Comparison of ENCODE assay signal across 12 cellular contexts in the genomic region with DNA sequence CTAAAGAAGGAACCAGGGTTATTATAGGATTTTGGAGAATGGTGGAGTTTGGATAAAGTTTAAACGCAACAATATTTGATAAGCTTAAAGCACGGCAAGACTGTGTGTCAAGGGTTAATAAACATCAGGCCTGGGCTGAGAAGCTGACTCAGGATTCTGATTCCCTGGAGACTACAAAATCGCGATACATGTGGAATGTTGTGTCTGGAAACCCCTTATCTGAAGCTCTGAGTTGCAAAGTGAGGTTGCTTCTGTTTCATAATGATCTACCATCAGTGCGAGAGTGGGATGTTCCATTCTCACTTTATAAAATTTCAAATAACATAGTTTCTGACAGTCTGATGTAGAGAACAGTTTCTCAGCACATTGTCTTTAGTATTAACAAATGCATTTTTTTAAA. TPM values are rescaled to one million over a fixed set of nuclear protein-coding genes. Genes with fewer than 3 reads are reported as not detected.
DNase-seq lines count a peak whose midpoint lies in the region; ATAC-seq, FAIRE-seq and TF ChIP-seq lines count a peak whose summit lies in the region.
"Had no signal": no experiment of that assay in that cellular context is flagged by ENCODE, and none has a peak within 500 bp of the region (broad histone marks: within the 10 kb centered on the region; RNA-seq: fewer than 3 reads in every experiment).

No MANE protein-coding gene starts in this region.

- H4K20me1 ChIP-seq in GM23248 (ENCODE audit: insufficient read depth) = peaks cover 9% of the 10 kb centered on the region; the same call in 1 of the 2 replicates

- 53% methylated on average over 5 of the region's 5 CpGs for WGBS in A549 (ENCODE audit: missing lambda C conversion rate)
- 10 to 15% methylated on average over 5 of the region's 5 CpGs for WGBS in GM23248 (ENCODE audit: low coverage in 1 of 2, low lambda C conversion rate in 2 of 2, missing lambda C conversion rate in 2 of 2), 2 experiments
- 12% methylated on average over 4 of the region's 5 CpGs for WGBS in mesenchymal stem cell

- CTCF ChIA-PET in A549 (lab: Yijun Ruan, JAX) = interaction anchor here (1.7 kb wide), 1 partner anchor 87 kb away, joined by 8 read pairs; no protein-coding TSS in a partner anchor

- intact Hi-C loops in left lung (cut with DNase I) = no loop called here

- POLR2A ChIA-PET in A549 (lab: Yijun Ruan, JAX) = interaction anchor here (1.1 kb wide), 2 partner anchors 8 to 11 kb away, joined by 3 read pairs; no protein-coding TSS in a partner anchor

- no peak overlapping the region for H4K91ac ChIP-seq in mesenchymal stem cell (ENCODE audit: low read length)

- H3K9me2 ChIP-seq in GM23248 (ENCODE audit: insufficient read depth) = no peaks in the 10 kb centered on the region

- H3F3A ChIP-seq in GM23248 (ENCODE audit: insufficient read depth) = 0 out of 2 replicates have a peak, but pooled peaks cover 5% of the 10 kb centered on the region

- peaks cover 100% of the 10 kb centered on the region for H3K79me2 ChIP-seq in GM23248 (ENCODE audit: insufficient read depth)

- FAIRE-seq in A549 (lab: Jason Lieb, UNC) = no peak
- FAIRE-seq: endothelial cell of umbilical vein, kidney had no signal

- H2AFZ ChIP-seq in GM23248 = peak overlapping the region; percentile 17; the same call in 1 of the 2 replicates
- H2AFZ ChIP-seq in mesenchymal stem cell (ENCODE audit: low read depth, low read length) = no peak overlapping the region

- H2BK12ac ChIP-seq in mesenchymal stem cell (ENCODE audit: low read length in 2 of 2) = no peak overlapping the region

- TF ChIP-seq CTCF in A549 (IDR thresholded peaks at IDR 0.05) = no peak
- no peak for TF ChIP-seq CTCF in astrocyte of the spinal cord (IDR thresholded peaks at IDR 0.05; ENCODE audit: low read depth, low read length)
- no peak for TF ChIP-seq CTCF in left lung (IDR thresholded peaks at IDR 0.05)

- no peaks in the 10 kb centered on the region for H3K27me3 ChIP-seq in GM23248 (replicated peaks; ENCODE audit: insufficient read depth)
- H3K27me3 ChIP-seq in mesenchymal stem cell (ENCODE audit: control insufficient read depth in 1 of 2, insufficient read depth in 1 of 2, low read length in 2 of 2) = no peaks in the 10 kb centered on the region
- no peaks in the 10 kb centered on the region for H3K27me3 ChIP-seq in left lung

- no peak overlapping the region for H2BK120ac ChIP-seq in mesenchymal stem cell (ENCODE audit: low read depth, low read length)

- H3K9ac ChIP-seq in GM23248 (peak overlapping the region; percentile 5; the same call in 1 of the 2 replicates), mesenchymal stem cell (ENCODE audit: low read length) (peak overlapping the region; percentile 62)

- H3K27ac ChIP-seq in A549 (no peak overlapping the region), GM23248 (peak overlapping the region; percentile 10; the same call in 1 of the 2 replicates), mesenchymal stem cell (ENCODE audit: low read length, poor library complexity, severe bottlenecking) (peak overlapping the region; percentile 32), left lung (no peak overlapping the region)
- H3K27ac ChIP-seq: C4-2B had no signal

- no peak overlapping the region for H3K23ac ChIP-seq in mesenchymal stem cell (ENCODE audit: low read length in 2 of 2)

- in situ Hi-C loops in GM23248 (cut with MboI) (no loop called here), astrocyte of the spinal cord (cut with HindIII; ENCODE audit: low sequenced_read_pairs) (no loop called here)

- H3K4me1 ChIP-seq in A549 (peaks cover 8% of the 10 kb centered on the region; the same call in 2 of the 3 replicates), GM23248 (ENCODE audit: insufficient read depth) (peaks cover 25% of the 10 kb centered on the region), mesenchymal stem cell (ENCODE audit: control insufficient read depth, insufficient read depth, low read depth, low read length) (no peaks in the 10 kb centered on the region), left lung (peaks cover 2 to 15% of the 10 kb centered on the region in 2 donors)

- H3K4ac ChIP-seq in mesenchymal stem cell (ENCODE audit: low read depth in 1 of 2, low read length in 2 of 2) = no peak overlapping the region

- TF ChIP-seq RAD21 in A549 (conservative IDR thresholded peaks at IDR 0.05 in 1 of 2, IDR thresholded peaks at IDR 0.05 in 1 of 2) = no peak

- H3K79me1 ChIP-seq in mesenchymal stem cell (replicated peaks; ENCODE audit: low read length, poor library complexity, severe bottlenecking) = peaks cover 10% of the 10 kb centered on the region

- no peak overlapping the region for H2BK15ac ChIP-seq in mesenchymal stem cell (ENCODE audit: low read depth, poor library complexity, severe bottlenecking)

- H3K18ac ChIP-seq in mesenchymal stem cell (ENCODE audit: low read depth in 1 of 2, low read length in 2 of 2) = no peak overlapping the region

- no peaks in the 10 kb centered on the region for H3K9me3 ChIP-seq in A549
- H3K9me3 ChIP-seq in GM23248 (ENCODE audit: low read depth) = no peaks in the 10 kb centered on the region
- no peaks in the 10 kb centered on the region for H3K9me3 ChIP-seq in mesenchymal stem cell (ENCODE audit: control insufficient read depth, low read length)
- no peaks in the 10 kb centered on the region for H3K9me3 ChIP-seq in left lung

- H4K8ac ChIP-seq in mesenchymal stem cell (ENCODE audit: low read length) = no peak overlapping the region

- TF ChIP-seq EP300 in A549 (IDR thresholded peaks at IDR 0.05) = no peak

- H3K4me2 ChIP-seq in A549 (peak overlapping the region; percentile 41), GM23248 (ENCODE audit: unreplicated experiment) (peak overlapping the region; percentile 66), mesenchymal stem cell (ENCODE audit: low read length, poor library complexity, severe bottlenecking) (peak overlapping the region; percentile 47)

- ATAC-seq in A549 (peak; percentile 47 to 49; a peak in 3 of 6 replicates), left lung (no peak), HG02938 (IDR thresholded peaks at IDR 0.05; ENCODE audit: unreplicated experiment) (no peak), HG02763 (IDR thresholded peaks at IDR 0.05; ENCODE audit: unreplicated experiment) (no peak)

- no peak overlapping the region for H2BK5ac ChIP-seq in mesenchymal stem cell (ENCODE audit: low read depth, low read length, poor library complexity, severe bottlenecking)

- no peak overlapping the region for H3K14ac ChIP-seq in mesenchymal stem cell (ENCODE audit: low read length in 2 of 2)

- peak in 1 of 2 experiments; percentile 18 for DNase-seq in A549 (ENCODE audit: low read depth in 1 of 2, low spot score in 1 of 2)
- peak; percentile 64 for DNase-seq in GM23248
- DNase-seq in astrocyte of the spinal cord (ENCODE audit: low read depth, low spot score) = peak; percentile 52
- peak; percentile 78 for DNase-seq in mesenchymal stem cell
- no peak for DNase-seq in left lung
- DNase-seq in iPS-NIHi7 (ENCODE audit: extremely low spot score) = no peak
- DNase-seq: KBM-7, kidney had no signal

- no peaks in the 10 kb centered on the region for H3K36me3 ChIP-seq in GM23248 (ENCODE audit: low read depth)
- peaks cover 0 to 23% of the 10 kb centered on the region in 2 experiments for H3K36me3 ChIP-seq in mesenchymal stem cell (ENCODE audit: control insufficient read depth in 1 of 2, insufficient read depth in 2 of 2, low read depth in 1 of 2, low read length in 2 of 2)
- H3K36me3 ChIP-seq in left lung = no peaks in the 10 kb centered on the region

- no peak overlapping the region for H2AK5ac ChIP-seq in mesenchymal stem cell (ENCODE audit: low read length, severe bottlenecking)

- TF ChIP-seq POLR2A in A549 (IDR thresholded peaks at IDR 0.05; ENCODE audit: low read length) = no peak

- H3K4me3 ChIP-seq in A549 (no peak overlapping the region), GM23248 (peak overlapping the region; percentile 31), astrocyte of the spinal cord (ENCODE audit: low read depth, low read length) (no peak overlapping the region), mesenchymal stem cell (ENCODE audit: insufficient read depth in 1 of 2, low read depth in 1 of 2, low read length in 2 of 2) (peak overlapping the region in 1 of 2 experiments; percentile 10), left lung (no peak overlapping the region)

TF ChIP-seq in A549, 52 proteins besides CTCF, POLR2A, EP300 and RAD21:
- TF ChIP-seq MAFK (IDR thresholded peaks at IDR 0.05; ENCODE audit: partially characterized antibody) (peak; percentile 59), CBX8 (IDR thresholded peaks at IDR 0.05) (no peak), MAZ (IDR thresholded peaks at IDR 0.05; ENCODE audit: borderline replicate concordance, low read depth, low read length) (no peak)
TF ChIP-seq in A549: peak in this region for 1.

RNA-seq across cellular contexts. Expression of gene C1GALT1, which starts 7.8 kb away (rescaled TPM):
- polyA plus RNA-seq in A549 (2011; rRNA removed) (37.7 and 50.1 TPM in 2 replicates), A549 (2017; fragmentation: RNase III; extraction: RNeasy Plus Mini Kit Qiagen cat#74134 plus additional on column Dnase treatment) (24.1 to 25.1 TPM (median 24.6 TPM) in 3 replicates), GM23248 (2016; fragmentation: Nextera tagmentation; extraction: Ambion mirVana) (75.2 and 79.0 TPM in 2 replicates)
- polyA plus RNA-seq in A549 (2012; cell fraction: cytosol; rRNA removed) = 11.0 and 11.2 TPM in 2 replicates
- 7.5 and 9.6 TPM in 2 replicates for polyA plus RNA-seq in A549 (2012; cell fraction: nucleus; rRNA removed)
- 5.9 and 6.3 TPM in 2 replicates for polyA minus RNA-seq in A549 (2011; rRNA and poly(A)+ RNA removed)
- 72.7 and 114 TPM in 2 replicates for total RNA-seq in GM23248 (2014; rRNA removed; shearing (Covaris generic))
- 13.5 TPM for polyA plus RNA-seq in mesenchymal stem cell (2013, experiment 1 of 2)
- polyA plus RNA-seq in mesenchymal stem cell (2013, experiment 2 of 2) = 13.7 TPM
- total RNA-seq in left lung = 10 to 100 TPM; 28.2 to 39.3 TPM

Comparison
In these comparisons a context has a peak if more than half of its experiments do, and no peak if none do; other contexts are left out.
1. ATAC-seq: peak in A549 (2 of 2); none in left lung (single experiment), HG02938 (single experiment) and HG02763 (single experiment).
2. DNase-seq: peak in GM23248 (single experiment), astrocyte of the spinal cord (single experiment) and mesenchymal stem cell (single experiment); none in left lung (0 of 2) and iPS-NIHi7 (single experiment).
3. H3K27ac ChIP-seq: peak in GM23248 (single experiment) and mesenchymal stem cell (single experiment); none in A549 (0 of 2) and left lung (0 of 2).
4. Peak in every context shown above with its lines, with median percentiles within 50 percentile points of each other: H3K4me2 ChIP-seq.